Comparison of ENCODE assay signal across 1 cellular context in the genomic region with DNA sequence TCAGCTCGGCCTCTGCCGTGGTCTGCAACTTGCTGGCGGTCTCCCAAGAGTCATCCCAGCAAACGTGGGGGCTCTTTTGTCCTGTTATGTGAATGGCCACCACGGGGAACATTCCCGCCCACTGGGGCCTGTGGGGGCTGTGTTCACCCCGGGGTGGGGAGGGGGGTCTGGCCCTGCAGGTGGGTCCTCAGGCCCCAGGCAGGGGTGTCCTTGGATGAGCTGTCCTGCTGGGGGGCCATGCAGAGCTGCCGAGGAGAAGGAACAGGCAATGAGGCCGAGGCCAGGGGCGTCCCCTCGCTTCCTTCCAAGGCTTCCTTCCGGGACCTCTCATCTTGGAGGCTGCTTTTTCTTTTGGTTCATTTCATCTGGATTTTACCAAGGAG.
TF ChIP-seq lines count a peak whose summit lies in the region.

No MANE protein-coding gene starts in this region.

TF ChIP-seq in HepG2, 621 proteins besides CTCF, POLR2A, EP300 and RAD21:
- TF ChIP-seq E2F2 (CRISPR knock-in tag; IDR thresholded peaks at IDR 0.05; ENCODE audit: borderline replicate concordance): no peak
- TF ChIP-seq RFX3 (CRISPR knock-in tag; IDR thresholded peaks at IDR 0.05): no peak
- no peak for TF ChIP-seq ZNF431 (CRISPR knock-in tag; IDR thresholded peaks at IDR 0.05; ENCODE audit: borderline replicate concordance, low read depth)
- TF ChIP-seq TEF (CRISPR knock-in tag; IDR thresholded peaks at IDR 0.05): no peak
- TF ChIP-seq, protein P1, sequence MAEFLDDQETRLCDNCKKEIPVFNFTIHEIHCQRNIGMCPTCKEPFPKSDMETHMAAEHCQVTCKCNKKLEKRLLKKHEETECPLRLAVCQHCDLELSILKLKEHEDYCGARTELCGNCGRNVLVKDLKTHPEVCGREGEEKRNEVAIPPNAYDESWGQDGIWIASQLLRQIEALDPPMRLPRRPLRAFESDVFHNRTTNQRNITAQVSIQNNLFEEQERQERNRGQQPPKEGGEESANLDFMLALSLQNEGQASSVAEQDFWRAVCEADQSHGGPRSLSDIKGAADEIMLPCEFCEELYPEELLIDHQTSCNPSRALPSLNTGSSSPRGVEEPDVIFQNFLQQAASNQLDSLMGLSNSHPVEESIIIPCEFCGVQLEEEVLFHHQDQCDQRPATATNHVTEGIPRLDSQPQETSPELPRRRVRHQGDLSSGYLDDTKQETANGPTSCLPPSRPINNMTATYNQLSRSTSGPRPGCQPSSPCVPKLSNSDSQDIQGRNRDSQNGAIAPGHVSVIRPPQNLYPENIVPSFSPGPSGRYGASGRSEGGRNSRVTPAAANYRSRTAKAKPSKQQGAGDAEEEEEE (CRISPR knock-in tag; IDR thresholded peaks at IDR 0.05; ENCODE audit: borderline replicate concordance): no peak
- TF ChIP-seq, protein P2, sequence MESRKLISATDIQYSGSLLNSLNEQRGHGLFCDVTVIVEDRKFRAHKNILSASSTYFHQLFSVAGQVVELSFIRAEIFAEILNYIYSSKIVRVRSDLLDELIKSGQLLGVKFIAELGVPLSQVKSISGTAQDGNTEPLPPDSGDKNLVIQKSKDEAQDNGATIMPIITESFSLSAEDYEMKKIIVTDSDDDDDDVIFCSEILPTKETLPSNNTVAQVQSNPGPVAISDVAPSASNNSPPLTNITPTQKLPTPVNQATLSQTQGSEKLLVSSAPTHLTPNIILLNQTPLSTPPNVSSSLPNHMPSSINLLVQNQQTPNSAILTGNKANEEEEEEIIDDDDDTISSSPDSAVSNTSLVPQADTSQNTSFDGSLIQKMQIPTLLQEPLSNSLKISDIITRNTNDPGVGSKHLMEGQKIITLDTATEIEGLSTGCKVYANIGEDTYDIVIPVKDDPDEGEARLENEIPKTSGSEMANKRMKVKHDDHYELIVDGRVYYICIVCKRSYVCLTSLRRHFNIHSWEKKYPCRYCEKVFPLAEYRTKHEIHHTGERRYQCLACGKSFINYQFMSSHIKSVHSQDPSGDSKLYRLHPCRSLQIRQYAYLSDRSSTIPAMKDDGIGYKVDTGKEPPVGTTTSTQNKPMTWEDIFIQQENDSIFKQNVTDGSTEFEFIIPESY (CRISPR knock-in tag; IDR thresholded peaks at IDR 0.05): no peak
- TF ChIP-seq MIER3 (CRISPR knock-in tag; IDR thresholded peaks at IDR 0.05; ENCODE audit: borderline replicate concordance): no peak
- TF ChIP-seq, protein P3, sequence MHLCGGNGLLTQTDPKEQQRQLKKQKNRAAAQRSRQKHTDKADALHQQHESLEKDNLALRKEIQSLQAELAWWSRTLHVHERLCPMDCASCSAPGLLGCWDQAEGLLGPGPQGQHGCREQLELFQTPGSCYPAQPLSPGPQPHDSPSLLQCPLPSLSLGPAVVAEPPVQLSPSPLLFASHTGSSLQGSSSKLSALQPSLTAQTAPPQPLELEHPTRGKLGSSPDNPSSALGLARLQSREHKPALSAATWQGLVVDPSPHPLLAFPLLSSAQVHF (CRISPR knock-in tag; IDR thresholded peaks at IDR 0.05): no peak
- TF ChIP-seq ZFP41 (CRISPR knock-in tag; IDR thresholded peaks at IDR 0.05; ENCODE audit: borderline replicate concordance): no peak
- TF ChIP-seq ATF6 (CRISPR knock-in tag; conservative IDR thresholded peaks at IDR 0.05): no peak
- TF ChIP-seq CEBPB (IDR thresholded peaks at IDR 0.05; ENCODE audit: borderline replicate concordance, low read depth, low read length): no peak
- no peak for TF ChIP-seq GZF1 (CRISPR knock-in tag; IDR thresholded peaks at IDR 0.05)
- TF ChIP-seq, protein P4, sequence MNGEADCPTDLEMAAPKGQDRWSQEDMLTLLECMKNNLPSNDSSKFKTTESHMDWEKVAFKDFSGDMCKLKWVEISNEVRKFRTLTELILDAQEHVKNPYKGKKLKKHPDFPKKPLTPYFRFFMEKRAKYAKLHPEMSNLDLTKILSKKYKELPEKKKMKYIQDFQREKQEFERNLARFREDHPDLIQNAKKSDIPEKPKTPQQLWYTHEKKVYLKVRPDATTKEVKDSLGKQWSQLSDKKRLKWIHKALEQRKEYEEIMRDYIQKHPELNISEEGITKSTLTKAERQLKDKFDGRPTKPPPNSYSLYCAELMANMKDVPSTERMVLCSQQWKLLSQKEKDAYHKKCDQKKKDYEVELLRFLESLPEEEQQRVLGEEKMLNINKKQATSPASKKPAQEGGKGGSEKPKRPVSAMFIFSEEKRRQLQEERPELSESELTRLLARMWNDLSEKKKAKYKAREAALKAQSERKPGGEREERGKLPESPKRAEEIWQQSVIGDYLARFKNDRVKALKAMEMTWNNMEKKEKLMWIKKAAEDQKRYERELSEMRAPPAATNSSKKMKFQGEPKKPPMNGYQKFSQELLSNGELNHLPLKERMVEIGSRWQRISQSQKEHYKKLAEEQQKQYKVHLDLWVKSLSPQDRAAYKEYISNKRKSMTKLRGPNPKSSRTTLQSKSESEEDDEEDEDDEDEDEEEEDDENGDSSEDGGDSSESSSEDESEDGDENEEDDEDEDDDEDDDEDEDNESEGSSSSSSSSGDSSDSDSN (CRISPR knock-in tag; IDR thresholded peaks at IDR 0.05): no peak
- no peak for TF ChIP-seq ZNF143 (CRISPR knock-in tag; IDR thresholded peaks at IDR 0.05)
- TF ChIP-seq XBP1 (CRISPR knock-in tag; IDR thresholded peaks at IDR 0.05): no peak
- TF ChIP-seq MATR3 (CRISPR knock-in tag; IDR thresholded peaks at IDR 0.05): no peak
- TF ChIP-seq, protein P5, sequence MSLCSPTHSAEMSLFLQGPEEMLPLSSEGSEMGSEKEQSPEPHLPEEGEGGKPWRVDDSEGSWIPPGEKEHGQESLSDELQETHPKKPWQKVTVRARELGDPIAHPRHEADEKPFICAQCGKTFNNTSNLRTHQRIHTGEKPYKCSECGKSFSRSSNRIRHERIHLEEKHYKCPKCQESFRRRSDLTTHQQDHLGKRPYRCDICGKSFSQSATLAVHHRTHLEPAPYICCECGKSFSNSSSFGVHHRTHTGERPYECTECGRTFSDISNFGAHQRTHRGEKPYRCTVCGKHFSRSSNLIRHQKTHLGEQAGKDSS (CRISPR knock-in tag; IDR thresholded peaks at IDR 0.05; ENCODE audit: borderline replicate concordance, low read depth): no peak
- TF ChIP-seq ZNF441 (CRISPR knock-in tag; IDR thresholded peaks at IDR 0.05; ENCODE audit: borderline replicate concordance): no peak
- TF ChIP-seq, protein P6, sequence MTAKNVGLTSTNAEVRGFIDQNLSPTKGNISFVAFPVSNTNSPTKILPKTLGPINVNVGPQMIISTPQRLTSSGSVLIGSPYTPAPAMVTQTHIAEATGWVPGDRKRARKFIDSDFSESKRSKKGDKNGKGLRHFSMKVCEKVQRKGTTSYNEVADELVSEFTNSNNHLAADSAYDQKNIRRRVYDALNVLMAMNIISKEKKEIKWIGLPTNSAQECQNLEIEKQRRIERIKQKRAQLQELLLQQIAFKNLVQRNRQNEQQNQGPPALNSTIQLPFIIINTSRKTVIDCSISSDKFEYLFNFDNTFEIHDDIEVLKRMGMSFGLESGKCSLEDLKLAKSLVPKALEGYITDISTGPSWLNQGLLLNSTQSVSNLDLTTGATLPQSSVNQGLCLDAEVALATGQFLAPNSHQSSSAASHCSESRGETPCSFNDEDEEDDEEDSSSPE (CRISPR knock-in tag; IDR thresholded peaks at IDR 0.05): no peak
